Comparison of ENCODE assay signal across 8 cellular contexts in the genomic region with DNA sequence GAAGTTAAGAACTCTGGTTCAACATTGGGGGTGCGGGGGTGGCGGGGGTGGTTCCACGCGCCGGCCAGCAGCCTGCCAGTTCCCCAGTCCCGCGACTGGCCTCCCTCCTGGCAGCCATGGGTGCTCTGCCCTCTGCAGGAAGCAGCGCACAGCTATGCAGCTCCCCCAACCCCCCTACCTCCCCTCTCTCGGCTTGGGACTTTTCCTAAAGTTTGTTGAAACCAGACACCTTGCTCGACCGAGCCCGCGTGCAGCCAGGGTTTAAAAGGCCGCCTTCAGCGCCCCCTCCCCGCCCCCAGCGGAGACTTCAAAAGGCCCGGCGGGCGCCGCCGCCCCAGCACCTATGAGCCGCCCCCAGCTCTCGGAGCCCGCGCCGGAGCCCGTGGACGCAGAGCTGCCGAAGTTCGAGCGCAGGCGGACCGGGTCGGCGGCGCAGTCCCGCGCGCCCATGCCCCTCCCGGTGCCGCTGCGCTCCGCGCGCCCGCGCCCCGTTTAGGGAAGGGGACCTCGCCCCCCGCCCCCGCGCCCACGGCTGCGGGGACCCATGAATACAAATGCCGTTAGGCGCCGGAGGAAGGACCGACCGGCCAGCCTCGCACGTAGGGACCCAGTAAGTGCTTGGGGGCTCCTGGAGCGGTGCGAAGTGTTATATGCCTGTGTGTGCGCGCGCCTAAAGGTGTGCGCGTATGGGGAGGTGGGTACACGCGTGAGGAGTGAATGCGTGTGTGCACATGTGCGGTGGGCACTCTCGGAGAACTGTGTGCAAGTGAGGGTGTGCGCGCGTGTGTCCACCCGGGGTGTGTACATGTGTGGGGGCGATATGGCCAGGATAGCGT. TPM values are rescaled to one million over a fixed set of nuclear protein-coding genes. Genes with fewer than 3 reads are reported as not detected.
DNase-seq lines count a peak whose midpoint lies in the region; ATAC-seq and TF ChIP-seq lines count a peak whose summit lies in the region.

No MANE protein-coding gene starts in this region.

- intact Hi-C loops in dorsolateral prefrontal cortex (cut with DNase I) = loop anchor here (2.0 to 5.0 kb wide), 3 partner anchors 37 to 137 kb away; no protein-coding TSS in a partner anchor

- TF ChIP-seq CTCF in BE2C (IDR thresholded peaks at IDR 0.05; ENCODE audit: low read depth, low read length) (peak; percentile 16; the same call in 1 of the 2 replicates), dorsolateral prefrontal cortex (IDR thresholded peaks at IDR 0.05 in 54 of 56, conservative IDR thresholded peaks at IDR 0.05 in 2 of 56; ENCODE audit: low read depth in 1 of 56, partially characterized antibody in 56 of 56) (peak in 17 of 56 donors; percentile 4 to 37 (median 24))

- H3K27ac ChIP-seq in dorsolateral prefrontal cortex (no peak overlapping the region), muscle layer of duodenum (ENCODE audit: low read length) (no peak overlapping the region)
- no peak overlapping the region for H3K27ac ChIP-seq in effector memory CD4-positive, alpha-beta T cell (ENCODE audit: insufficient read depth, low read length, poor library complexity, severe bottlenecking)

- H3K9me3 ChIP-seq in BE2C = no peaks in the 10 kb centered on the region
- no peaks in the 10 kb centered on the region for H3K9me3 ChIP-seq in muscle layer of duodenum (ENCODE audit: control insufficient read depth in 1 of 2, low read length in 2 of 2)
- H3K9me3 ChIP-seq in effector memory CD4-positive, alpha-beta T cell (ENCODE audit: control insufficient read depth, low read length) = no peaks in the 10 kb centered on the region

- H3K27me3 Mint-ChIP-seq in IgD-negative memory B cell = peaks cover 38% of the 10 kb centered on the region

- no peaks in the 10 kb centered on the region for H3K4me1 ChIP-seq in BE2C
- peaks cover 0 to 19% of the 10 kb centered on the region in 2 donors for H3K4me1 ChIP-seq in muscle layer of duodenum (ENCODE audit: control insufficient read depth in 1 of 2, insufficient read depth in 2 of 2, low read length in 2 of 2)
- peaks cover 21% of the 10 kb centered on the region for H3K4me1 ChIP-seq in effector memory CD4-positive, alpha-beta T cell (ENCODE audit: control insufficient read depth, insufficient read depth, low read length, poor library complexity, severe bottlenecking)

- H3K36me3 ChIP-seq in BE2C (no peaks in the 10 kb centered on the region), muscle layer of duodenum (ENCODE audit: control insufficient read depth in 1 of 2, insufficient read depth in 2 of 2, low read length in 2 of 2) (no peaks in the 10 kb centered on the region)
- no peaks in the 10 kb centered on the region for H3K36me3 ChIP-seq in effector memory CD4-positive, alpha-beta T cell (ENCODE audit: control insufficient read depth, insufficient read depth, low read length)

- ATAC-seq in HG03135 (IDR thresholded peaks at IDR 0.05; ENCODE audit: unreplicated experiment) = no peak

- H3K4me3 Mint-ChIP-seq in IgD-negative memory B cell = peak overlapping the region; percentile 51 to 82 (median 72)

- peaks cover 6 to 12% (median 12%) of the 10 kb centered on the region in 3 donors for H3K4me1 Mint-ChIP-seq in IgD-negative memory B cell

- H3K4me3 ChIP-seq in BE2C (ENCODE audit: low read depth, low read length) (no peak overlapping the region), dorsolateral prefrontal cortex (peak overlapping the region in 57 of 59 donors; percentile 14 to 79 (median 45)), muscle layer of duodenum (ENCODE audit: low read depth in 1 of 2, low read length in 2 of 2) (peak overlapping the region; percentile 37 to 68)
- H3K4me3 ChIP-seq in effector memory CD4-positive, alpha-beta T cell (ENCODE audit: insufficient read depth, low read depth, low read length, poor library complexity, severe bottlenecking) = no peak overlapping the region

- H3K27ac Mint-ChIP-seq in IgD-negative memory B cell = no peak overlapping the region

- H3K9me3 Mint-ChIP-seq in IgD-negative memory B cell = peaks cover 0 to 1% (median 0%) of the 10 kb centered on the region in 3 donors

- H3K27me3 ChIP-seq in BE2C (peaks cover 52% of the 10 kb centered on the region), dorsolateral prefrontal cortex (peaks cover 0 to 45% (median 23%) of the 10 kb centered on the region in 45 donors), muscle layer of duodenum (ENCODE audit: low read depth, low read length) (peaks cover 17% of the 10 kb centered on the region)
- peaks cover 26% of the 10 kb centered on the region for H3K27me3 ChIP-seq in effector memory CD4-positive, alpha-beta T cell (replicated peaks; ENCODE audit: control insufficient read depth, insufficient read depth, low read length, poor library complexity, severe bottlenecking)

- no peaks in the 10 kb centered on the region for H3K36me3 Mint-ChIP-seq in IgD-negative memory B cell

- DNase-seq in BE2C = no peak
- no peak for DNase-seq in dorsolateral prefrontal cortex
- DNase-seq in effector memory CD4-positive, alpha-beta T cell = no peak
- no peak for DNase-seq in cerebellum (ENCODE audit: low spot score)
- DNase-seq in NCI-H524 treated with DMSO at 0.1 percent for 48 hours (lab: John Stamatoyannopoulos, UW) = no peak

RNA-seq across cellular contexts. Expression of gene COL27A1, which starts 1.4 kb away (rescaled TPM):
- polyA plus RNA-seq in BE2C (2012; ENCODE audit: insufficient read depth, insufficient read length, low read depth) = 0.08 TPM
- polyA plus RNA-seq in IgD-negative memory B cell = not detected
- total RNA-seq in dorsolateral prefrontal cortex (10 to 100 TPM in 55 of 120 experiments, 1 to 10 TPM in 65; 2.5 to 32.9 (median 9.7) TPM), cerebellum (15.5 TPM)

RNA-seq across cellular contexts. Expression of gene KIF12, which starts 54.9 kb away (rescaled TPM):
- not detected for polyA plus RNA-seq in BE2C (2012; ENCODE audit: insufficient read depth, insufficient read length, low read depth)
- polyA plus RNA-seq in IgD-negative memory B cell = not detected
- total RNA-seq in dorsolateral prefrontal cortex (1 to 10 TPM in 114 of 120 experiments, under 1 TPM in 6; 0.78 to 8.9 (median 3.6) TPM), cerebellum (11.6 TPM)

Comparison
In these comparisons a context has a peak if more than half of its experiments do, and no peak if none do; other contexts are left out.
1. H3K4me3 ChIP-seq: peak in dorsolateral prefrontal cortex (57 of 59) and muscle layer of duodenum (2 of 2); none in BE2C (single experiment) and effector memory CD4-positive, alpha-beta T cell (single experiment).